Comparison of ENCODE assay signal across 12 cellular contexts in genomic region chr20:31966991-31967655, GRCh38. TPM values are rescaled to one million over a fixed set of nuclear protein-coding genes. Genes with fewer than 3 reads are reported as not detected.
DNase-seq lines count a peak whose midpoint lies in the region; ATAC-seq and TF ChIP-seq lines count a peak whose summit lies in the region.
"Had no signal": no experiment of that assay in that cellular context is flagged by ENCODE, and none has a peak within 500 bp of the region (broad histone marks: within the 10 kb centered on the region; RNA-seq: fewer than 3 reads in every experiment).

No MANE protein-coding gene starts in this region.

- CTCF ChIA-PET in naive thymus-derived CD4-positive, alpha-beta T cell (lab: Charles Lee): no interaction called here

- no peak overlapping the region for H3K27ac Mint-ChIP-seq in activated naive CD8-positive, alpha-beta T cell
- no peak overlapping the region for H3K27ac Mint-ChIP-seq in naive thymus-derived CD4-positive, alpha-beta T cell

- intact Hi-C loops in naive thymus-derived CD4-positive, alpha-beta T cell (cut with micrococcal nuclease): no loop called here
- intact Hi-C loops in ovary (cut with DNase I): no loop called here

- POLR2A ChIA-PET in naive thymus-derived CD4-positive, alpha-beta T cell (lab: Charles Lee): no interaction called here

- no peaks in the 10 kb centered on the region for H3K36me3 ChIP-seq in H7 (replicated peaks; ENCODE audit: control insufficient read depth, insufficient read depth, low read length)
- no peaks in the 10 kb centered on the region for H3K36me3 ChIP-seq in naive thymus-derived CD4-positive, alpha-beta T cell (ENCODE audit: control insufficient read depth in 2 of 3, insufficient read depth in 3 of 3, low read length in 3 of 3)
- no peaks in the 10 kb centered on the region for H3K36me3 ChIP-seq in ovary
- H3K36me3 ChIP-seq: left lung, upper lobe of left lung had no signal

- H3K4me1 Mint-ChIP-seq in activated naive CD8-positive, alpha-beta T cell (ENCODE audit: low read depth): peaks cover 10% of the 10 kb centered on the region
- peaks cover 0 to 9% (median 9%) of the 10 kb centered on the region in 7 donors for H3K4me1 Mint-ChIP-seq in naive thymus-derived CD4-positive, alpha-beta T cell

- H3K9me3 Mint-ChIP-seq in activated naive CD8-positive, alpha-beta T cell (ENCODE audit: low read depth): no peaks in the 10 kb centered on the region
- peaks cover 0 to 12% (median 1%) of the 10 kb centered on the region in 11 donors for H3K9me3 Mint-ChIP-seq in naive thymus-derived CD4-positive, alpha-beta T cell

- WGBS in ovary, 3 donors: 8% methylated on average over 5 of the region's 5 CpGs

- TF ChIP-seq EP300 in ovary (IDR thresholded peaks at IDR 0.05): no peak

- H3K4me3 ChIP-seq in H7 (ENCODE audit: insufficient read depth, low read depth, low read length): peak overlapping the region; percentile 54
- no peak overlapping the region for H3K4me3 ChIP-seq in naive thymus-derived CD4-positive, alpha-beta T cell (ENCODE audit: low read length)
- H3K4me3 ChIP-seq in ovary: no peak overlapping the region
- H3K4me3 ChIP-seq: SK-N-MC had no signal

- peaks cover 33% of the 10 kb centered on the region for H3K27me3 Mint-ChIP-seq in activated naive CD8-positive, alpha-beta T cell
- H3K27me3 Mint-ChIP-seq in naive thymus-derived CD4-positive, alpha-beta T cell: peaks cover 49 to 78% (median 57%) of the 10 kb centered on the region in 5 donors

- no peak for TF ChIP-seq POLR2A in ovary (IDR thresholded peaks at IDR 0.05)

- H3K36me3 Mint-ChIP-seq in activated naive CD8-positive, alpha-beta T cell: no peaks in the 10 kb centered on the region
- peaks cover 0 to 5% (median 0%) of the 10 kb centered on the region in 5 donors for H3K36me3 Mint-ChIP-seq in naive thymus-derived CD4-positive, alpha-beta T cell

- no peak for TF ChIP-seq CTCF in ovary (IDR thresholded peaks at IDR 0.05)

- DNase-seq in NCI-H1105 (lab: John Stamatoyannopoulos, UW) (peak; percentile 1), NCI-H1105 treated with DMSO at 0.1 percent for 48 hours (lab: John Stamatoyannopoulos, UW) (no peak), H7 (peak; percentile 72), NCI-H187 (lab: John Stamatoyannopoulos, UW) (no peak), ovary (no peak)
- no peak for DNase-seq in naive thymus-derived CD4-positive, alpha-beta T cell

- no peak overlapping the region for H3K27ac ChIP-seq in naive thymus-derived CD4-positive, alpha-beta T cell (ENCODE audit: low read depth, low read length)
- no peak overlapping the region for H3K27ac ChIP-seq in ovary
- H3K27ac ChIP-seq: left lung, SK-N-MC, upper lobe of left lung had no signal

- no peak for ATAC-seq in naive thymus-derived CD4-positive, alpha-beta T cell
- no peak for ATAC-seq in GM21423 (IDR thresholded peaks at IDR 0.05; ENCODE audit: unreplicated experiment)

- H3K27me3 ChIP-seq in H7 (ENCODE audit: control insufficient read depth, insufficient read depth, low read length): peaks cover 32% of the 10 kb centered on the region
- H3K27me3 ChIP-seq in naive thymus-derived CD4-positive, alpha-beta T cell (ENCODE audit: control insufficient read depth in 2 of 2, insufficient read depth in 2 of 2, low read length in 2 of 2): peaks cover 4 to 5% of the 10 kb centered on the region in 2 donors
- H3K27me3 ChIP-seq in ovary: no peaks in the 10 kb centered on the region

- H3K4me3 Mint-ChIP-seq in activated naive CD8-positive, alpha-beta T cell: peak overlapping the region; percentile 69
- H3K4me3 Mint-ChIP-seq in naive thymus-derived CD4-positive, alpha-beta T cell: peak overlapping the region; percentile 21 to 90 (median 63)

- no peaks in the 10 kb centered on the region for H3K9me3 ChIP-seq in naive thymus-derived CD4-positive, alpha-beta T cell (ENCODE audit: control insufficient read depth in 2 of 3, low read length in 3 of 3)
- H3K9me3 ChIP-seq in ovary: no peaks in the 10 kb centered on the region
- H3K9me3 ChIP-seq: left lung, upper lobe of left lung had no signal

- H3K4me1 ChIP-seq in naive thymus-derived CD4-positive, alpha-beta T cell (ENCODE audit: control insufficient read depth in 2 of 2, insufficient read depth in 2 of 2, low read length in 2 of 2): no peaks in the 10 kb centered on the region
- H3K4me1 ChIP-seq in ovary (ENCODE audit: insufficient read depth): no peaks in the 10 kb centered on the region

RNA-seq across cellular contexts. Expression of gene XKR7, which starts 0.8 kb away (rescaled TPM):
- total RNA-seq in H7 (2014; rRNA removed; shearing (Covaris generic)): 0.63 and 0.73 TPM in 2 replicates
- total RNA-seq in naive thymus-derived CD4-positive, alpha-beta T cell: under 1 TPM in 1 of 5 experiments, not detected in 4; 0.05 TPM
- polyA plus RNA-seq in naive thymus-derived CD4-positive, alpha-beta T cell: not detected
- not detected for total RNA-seq in ovary
- polyA plus RNA-seq in ovary: not detected
- total RNA-seq: bronchial epithelial cell had no signal

RNA-seq across cellular contexts. Expression of gene PDRG1, which starts 15.3 kb away (rescaled TPM):
- total RNA-seq in H7 (2014; rRNA removed; shearing (Covaris generic)): 8.4 and 12.8 TPM in 2 replicates
- 10 to 100 TPM in 3 of 5 experiments, 1 to 10 TPM in 2; 7.5 to 13.6 (median 11.4) TPM for total RNA-seq in naive thymus-derived CD4-positive, alpha-beta T cell
- 10 to 100 TPM; 13.8 to 25.0 TPM for polyA plus RNA-seq in naive thymus-derived CD4-positive, alpha-beta T cell
- 10 to 100 TPM in 1 of 7 donors, 1 to 10 TPM in 6; 6.4 to 12.1 (median 9.4) TPM for total RNA-seq in ovary
- polyA plus RNA-seq in ovary: 10 to 100 TPM; 14.0 to 14.1 TPM

RNA-seq across cellular contexts. Expression of gene CCM2L, which starts 43.1 kb away (rescaled TPM):
- 8.3 and 10.6 TPM in 2 replicates for total RNA-seq in H7 (2014; rRNA removed; shearing (Covaris generic))
- not detected for total RNA-seq in naive thymus-derived CD4-positive, alpha-beta T cell
- not detected for polyA plus RNA-seq in naive thymus-derived CD4-positive, alpha-beta T cell
- total RNA-seq in ovary: 1 to 10 TPM; 1.4 to 9.5 (median 2.6) TPM
- 1 to 10 TPM; 8.9 to 9.9 TPM for polyA plus RNA-seq in ovary
- total RNA-seq: bronchial epithelial cell had no signal

Comparison
In these comparisons a context has a peak if more than half of its experiments do, and no peak if none do; other contexts are left out.
1. DNase-seq: peak in NCI-H1105 (single experiment) and H7 (single experiment); none in NCI-H1105 treated with DMSO at 0.1 percent for 48 hours (single experiment), naive thymus-derived CD4-positive, alpha-beta T cell (0 of 9), NCI-H187 (0 of 2) and ovary (0 of 5).